In the genomic region with DNA sequence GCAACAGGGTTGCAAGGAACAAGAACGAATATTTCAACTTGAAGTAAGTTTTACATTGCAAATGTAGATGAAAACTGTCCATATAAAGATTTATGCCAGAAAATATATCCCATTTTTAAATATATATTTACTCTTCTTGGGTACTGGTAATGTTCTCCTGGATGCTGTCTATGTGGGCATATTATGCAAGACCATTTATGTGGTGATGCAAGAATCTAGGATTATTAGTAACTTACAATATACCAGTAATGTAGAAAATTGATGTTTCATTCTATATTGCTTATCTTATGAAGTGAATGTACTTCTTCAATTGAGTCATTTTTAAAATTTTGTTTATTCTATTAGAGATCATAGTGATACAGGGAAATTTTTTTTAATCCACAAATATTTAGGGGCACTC, we compare ENCODE assay signal across 21 cellular contexts.
"Had no signal": no experiment of that assay in that cellular context is flagged by ENCODE, and none has a peak within 500 bp of the region (broad histone marks: within the 10 kb centered on the region; RNA-seq: fewer than 3 reads in every experiment).

No MANE protein-coding gene starts in this region.

- H3K9me3 ChIP-seq: ascending aorta, gastrocnemius medialis, heart left ventricle, prostate gland, transverse colon, vagina had no signal

- H3K4me3 ChIP-seq: ascending aorta, dorsolateral prefrontal cortex, gastrocnemius medialis, heart left ventricle, lung, prostate gland, transverse colon, vagina had no signal

- H3K27ac ChIP-seq: ascending aorta, gastrocnemius medialis, heart left ventricle, prostate gland, transverse colon, vagina had no signal

- H3K4me1 Mint-ChIP-seq: activated T-helper 17 cell treated with anti-CD3 and anti-CD28 coated beads, Interleukin-2, amount 50 U/mL, for 72 hours; immature natural killer cell; neural crest cell; WTC11 had no signal

- H3K4me1 ChIP-seq: ascending aorta, prostate gland, transverse colon, vagina had no signal

- H3K4me3 Mint-ChIP-seq: activated T-helper 17 cell treated with anti-CD3 and anti-CD28 coated beads, Interleukin-2, amount 50 U/mL, for 72 hours; endodermal cell; immature natural killer cell; neural crest cell; T-helper 1 cell treated with Interleukin-12 subunit alpha and Interleukin-12 subunit beta and Interleukin-4 antibody, amounts not matched to agents 30 μg/mL and 1 μg/mL, for 36 hours; WTC11 had no signal

- H3K9me3 Mint-ChIP-seq: activated T-helper 17 cell treated with anti-CD3 and anti-CD28 coated beads, Interleukin-2, amount 50 U/mL, for 72 hours; endodermal cell; immature natural killer cell; T-helper 1 cell treated with Interleukin-12 subunit alpha and Interleukin-12 subunit beta and Interleukin-4 antibody, amounts not matched to agents 30 μg/mL and 1 μg/mL, for 36 hours; WTC11 had no signal

- H3K27me3 Mint-ChIP-seq: activated T-helper 17 cell treated with anti-CD3 and anti-CD28 coated beads, Interleukin-2, amount 50 U/mL, for 72 hours had no signal

- H3K27ac Mint-ChIP-seq: activated T-helper 17 cell treated with anti-CD3 and anti-CD28 coated beads, Interleukin-2, amount 50 U/mL, for 72 hours; endodermal cell; T-helper 1 cell treated with Interleukin-12 subunit alpha and Interleukin-12 subunit beta and Interleukin-4 antibody, amounts not matched to agents 30 μg/mL and 1 μg/mL, for 36 hours; WTC11 had no signal

- DNase-seq: activated CD4-positive, alpha-beta T cell treated with anti-CD3 and anti-CD28 coated beads for 48 hours; activated CD8-positive, alpha-beta memory T cell treated with anti-CD3 and anti-CD28 coated beads for 24 hours; activated naive CD4-positive, alpha-beta T cell treated with Interleukin-2 at 50 U/mL for 16 hours; dorsolateral prefrontal cortex; endodermal cell; gastrocnemius medialis; heart left ventricle; immature natural killer cell; right cardiac atrium; small intestine; stimulated activated CD4-positive, alpha-beta T cell treated with anti-CD3 and anti-CD28 coated beads, Interleukin-4, amount 100 ng/mL, for 24 hours; stimulated activated naive CD4-positive, alpha-beta T cell; transverse colon had no signal

- H3K36me3 ChIP-seq: prostate gland had no signal

- H3K27me3 ChIP-seq: ascending aorta, dorsolateral prefrontal cortex, gastrocnemius medialis, heart left ventricle, transverse colon, vagina had no signal
